In genomic region chr13:98978280-98978679, GRCh38 we compare ENCODE assay signal across 10 cellular contexts. TPM values are rescaled to one million over a fixed set of nuclear protein-coding genes. Genes with fewer than 3 reads are reported as not detected.
DNase-seq lines count a peak whose midpoint lies in the region; ATAC-seq and TF ChIP-seq lines count a peak whose summit lies in the region.
"Had no signal": no experiment of that assay in that cellular context is flagged by ENCODE, and none has a peak within 500 bp of the region (broad histone marks: within the 10 kb centered on the region; RNA-seq: fewer than 3 reads in every experiment).

No MANE protein-coding gene starts in this region.

- intact Hi-C loops in CD14-positive monocyte (cut with micrococcal nuclease): no loop called here

- no peaks in the 10 kb centered on the region for H3K79me2 ChIP-seq in ACC112 (ENCODE audit: control insufficient read depth, insufficient read depth, low read length, unreplicated experiment)

- peaks cover 90% of the 10 kb centered on the region for H3K4me1 Mint-ChIP-seq in endothelial cell (ENCODE audit: unreplicated experiment)
- H3K4me1 Mint-ChIP-seq in naive thymus-derived CD8-positive, alpha-beta T cell: peaks cover 42 to 92% (median 80%) of the 10 kb centered on the region in 4 donors
- H3K4me1 Mint-ChIP-seq in CD14-positive monocyte: peaks cover 26% of the 10 kb centered on the region

- TF ChIP-seq CTCF in endothelial cell (IDR thresholded peaks at IDR 0.05; ENCODE audit: unreplicated experiment) (no peak), CD14-positive monocyte (IDR thresholded peaks at IDR 0.05) (no peak)

- H3K27me3 ChIP-seq in ACC112 (ENCODE audit: insufficient read depth, low read length): no peaks in the 10 kb centered on the region

- H3K36me3 Mint-ChIP-seq in endothelial cell (ENCODE audit: low read depth, unreplicated experiment) (no peaks in the 10 kb centered on the region), CD14-positive monocyte (no peaks in the 10 kb centered on the region)
- H3K36me3 Mint-ChIP-seq in naive thymus-derived CD8-positive, alpha-beta T cell: peaks cover 0 to 4% (median 2%) of the 10 kb centered on the region in 3 donors

- no peak overlapping the region for H2AFZ ChIP-seq in ACC112 (ENCODE audit: low read length, unreplicated experiment)

- H3K4me3 Mint-ChIP-seq in endothelial cell (ENCODE audit: unreplicated experiment) (no peak overlapping the region), CD14-positive monocyte (no peak overlapping the region)
- H3K4me3 Mint-ChIP-seq in naive thymus-derived CD8-positive, alpha-beta T cell: peak overlapping the region in 2 of 10 donors; percentile 23 to 31
- H3K4me3 Mint-ChIP-seq: activated CD4-positive, alpha-beta T cell treated with anti-CD3 and anti-CD28 coated beads, Interleukin-2, amount 10 ng/mL, durations not matched to agents 7 days and 5 days had no signal

- peaks cover 11% of the 10 kb centered on the region for H3K4me1 ChIP-seq in ACC112 (ENCODE audit: control insufficient read depth, insufficient read depth, low read length, unreplicated experiment)

- POLR2A ChIA-PET in naive thymus-derived CD8-positive, alpha-beta T cell (lab: Charles Lee): interaction anchor here (1.5 kb wide), 1 partner anchor 9 kb away, joined by 6 read pairs; no protein-coding TSS in a partner anchor

- H3K27me3 Mint-ChIP-seq in endothelial cell (ENCODE audit: unreplicated experiment) (no peaks in the 10 kb centered on the region), CD14-positive monocyte (ENCODE audit: low read depth in 3 of 3) (peaks cover 18 to 64% (median 38%) of the 10 kb centered on the region in 3 donors)
- no peaks in the 10 kb centered on the region for H3K27me3 Mint-ChIP-seq in naive thymus-derived CD8-positive, alpha-beta T cell
- H3K27me3 Mint-ChIP-seq: activated CD4-positive, alpha-beta T cell treated with anti-CD3 and anti-CD28 coated beads, Interleukin-2, amount 10 ng/mL, durations not matched to agents 7 days and 5 days had no signal

- no peak for ATAC-seq in naive thymus-derived CD8-positive, alpha-beta T cell
- ATAC-seq in HG03045 (IDR thresholded peaks at IDR 0.05; ENCODE audit: unreplicated experiment): no peak
- no peak for ATAC-seq in GM18511 (IDR thresholded peaks at IDR 0.05; ENCODE audit: unreplicated experiment)

- peak overlapping the region; percentile 50; the same call in 1 of the 2 replicates for H3K27ac ChIP-seq in ACC112 (ENCODE audit: low read depth, low read length)
- H3K27ac ChIP-seq: C4-2B had no signal

- H3K36me3 ChIP-seq in ACC112 (ENCODE audit: insufficient read depth, low read length): no peaks in the 10 kb centered on the region

- H3K9me3 Mint-ChIP-seq in endothelial cell (ENCODE audit: unreplicated experiment): no peaks in the 10 kb centered on the region
- no peaks in the 10 kb centered on the region for H3K9me3 Mint-ChIP-seq in naive thymus-derived CD8-positive, alpha-beta T cell
- H3K9me3 Mint-ChIP-seq in CD14-positive monocyte: no peaks in the 10 kb centered on the region
- H3K9me3 Mint-ChIP-seq: activated CD4-positive, alpha-beta T cell treated with anti-CD3 and anti-CD28 coated beads, Interleukin-2, amount 10 ng/mL, durations not matched to agents 7 days and 5 days had no signal

- H3K4me3 ChIP-seq in ACC112 (ENCODE audit: low read depth, low read length): peak overlapping the region; percentile 77

- peak; percentile 90 for DNase-seq in NCI-H226
- DNase-seq in endothelial cell (ENCODE audit: low spot score): no peak
- no peak for DNase-seq in naive thymus-derived CD8-positive, alpha-beta T cell
- DNase-seq in GM19240 (ENCODE audit: insufficient read length, low spot score): no peak
- DNase-seq in CD14-positive monocyte (ENCODE audit: low spot score): no peak
- DNase-seq: activated CD4-positive, alpha-beta T cell treated with anti-CD3 and anti-CD28 coated beads, Interleukin-2, amount 10 ng/mL, durations not matched to agents 7 days and 5 days had no signal

- H3K27ac Mint-ChIP-seq in endothelial cell (ENCODE audit: unreplicated experiment) (peak overlapping the region; percentile 68), CD14-positive monocyte (no peak overlapping the region)
- H3K27ac Mint-ChIP-seq in naive thymus-derived CD8-positive, alpha-beta T cell: peak overlapping the region in 8 of 10 donors; percentile 21 to 65 (median 53)
- H3K27ac Mint-ChIP-seq: activated CD4-positive, alpha-beta T cell treated with anti-CD3 and anti-CD28 coated beads, Interleukin-2, amount 10 ng/mL, durations not matched to agents 7 days and 5 days had no signal

RNA-seq across cellular contexts. Expression of gene DOCK9, which starts 0.4 kb away (rescaled TPM):
- total RNA-seq in endothelial cell (ENCODE audit: unreplicated experiment): 339 TPM
- total RNA-seq in naive thymus-derived CD8-positive, alpha-beta T cell: 100 to 1,000 TPM; 201 to 211 TPM
- 10 to 100 TPM in 2 of 3 donors, 1 to 10 TPM in 1; 6.6 to 36.8 (median 21.0) TPM for polyA plus RNA-seq in naive thymus-derived CD8-positive, alpha-beta T cell
- polyA plus RNA-seq in CD14-positive monocyte: not detected

Comparison
In these comparisons a context has a peak if more than half of its experiments do, and no peak if none do; other contexts are left out.
1. H3K27ac Mint-ChIP-seq: peak in endothelial cell (single experiment) and naive thymus-derived CD8-positive, alpha-beta T cell (8 of 10); none in CD14-positive monocyte (0 of 7).